Comparison of ENCODE assay signal across 1 cellular context in the genomic region with DNA sequence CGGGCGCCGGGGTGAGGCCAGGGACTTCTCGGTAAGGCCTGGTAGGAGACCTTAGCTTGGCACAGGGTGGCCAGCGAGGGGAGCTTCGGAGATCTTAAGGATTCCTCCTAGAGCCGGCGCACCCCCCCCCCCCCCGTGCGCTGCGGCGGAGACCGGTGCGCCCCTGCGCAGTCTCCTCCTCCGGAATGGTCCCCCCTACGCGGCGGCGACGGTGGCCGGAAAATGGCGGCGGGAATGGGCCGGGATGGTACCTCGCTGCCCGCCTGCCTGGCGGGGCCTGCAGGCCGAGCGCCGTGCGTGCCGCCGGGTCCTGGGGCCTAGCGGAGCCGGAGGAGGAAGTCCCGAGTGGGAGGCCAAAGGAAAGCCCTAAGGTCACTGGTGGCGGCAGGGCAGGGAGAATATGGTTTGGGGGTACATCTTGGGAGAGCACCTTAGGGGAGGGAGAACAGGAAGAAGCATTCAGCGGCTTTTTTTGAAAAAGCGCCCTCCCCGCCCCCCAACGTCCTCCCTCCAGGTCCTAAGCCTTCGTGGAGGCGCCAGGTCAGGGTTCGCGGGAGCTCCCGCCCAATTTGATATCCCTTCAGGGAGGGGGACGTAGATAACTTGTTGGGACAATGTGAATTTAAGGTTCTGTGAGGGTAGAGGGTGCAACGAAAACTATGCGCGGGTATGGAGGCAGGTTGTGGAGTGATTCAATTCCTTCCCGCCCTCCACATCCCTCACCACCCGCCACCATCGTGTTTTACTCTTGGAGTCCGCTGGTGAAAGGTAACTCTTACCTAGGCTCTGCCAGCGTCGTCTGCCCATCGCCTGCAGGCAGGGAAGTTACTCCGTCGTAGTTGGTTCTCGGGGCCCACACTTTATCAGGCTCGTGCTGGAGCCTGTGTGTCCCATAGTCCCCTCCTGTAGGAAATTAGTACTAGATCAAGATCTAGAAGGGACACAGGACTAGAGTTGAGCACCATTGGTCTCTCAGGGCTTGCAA.
TF ChIP-seq lines count a peak whose summit lies in the region.

No MANE protein-coding gene starts in this region.

TF ChIP-seq in K562, 482 proteins besides CTCF, POLR2A, EP300 and RAD21 (continued from another document and continues in another):
- TF ChIP-seq ZBTB40 (IDR thresholded peaks at IDR 0.05) (peak; percentile 56; the same call in 1 of the 2 replicates), ZBTB40 (CRISPR knock-in tag; IDR thresholded peaks at IDR 0.05) (no peak), ZNF197 (CRISPR knock-in tag; IDR thresholded peaks at IDR 0.05; ENCODE audit: low read depth) (no peak), ZKSCAN3 (CRISPR knock-in tag; IDR thresholded peaks at IDR 0.05) (no peak), STAG1 (CRISPR knock-in tag; IDR thresholded peaks at IDR 0.05; ENCODE audit: borderline replicate concordance) (0 out of 2 replicates have a peak, but pooled peaks have one; percentile 7), CBFB (CRISPR knock-in tag; IDR thresholded peaks at IDR 0.05) (no peak), ZNF354B (CRISPR knock-in tag; IDR thresholded peaks at IDR 0.05) (no peak), NFATC3 (IDR thresholded peaks at IDR 0.05) (no peak), RB1 (IDR thresholded peaks at IDR 0.05; ENCODE audit: low read depth) (peak; percentile 44), ZZZ3 (IDR thresholded peaks at IDR 0.05) (0 out of 2 replicates have a peak, but pooled peaks have one; percentile 34), ZNF717 (CRISPR knock-in tag; IDR thresholded peaks at IDR 0.05) (no peak), RUNX1 (IDR thresholded peaks at IDR 0.05; ENCODE audit: low read depth) (no peak), GABPB1 (CRISPR knock-in tag; IDR thresholded peaks at IDR 0.05) (no peak; the same call in 1 of the 2 replicates), ETV5 (CRISPR knock-in tag; IDR thresholded peaks at IDR 0.05; ENCODE audit: low read depth) (peak; percentile 10; the same call in 1 of the 2 replicates), KLF6 (CRISPR knock-in tag; IDR thresholded peaks at IDR 0.05; ENCODE audit: borderline replicate concordance) (no peak), ZBTB1 (CRISPR knock-in tag; IDR thresholded peaks at IDR 0.05; ENCODE audit: borderline replicate concordance, low read depth) (peak; percentile 61; the same call in 1 of the 2 replicates), SMAD4 (CRISPR knock-in tag; conservative IDR thresholded peaks at IDR 0.05) (peak; percentile 19; the same call in 1 of the 2 replicates), PURB (CRISPR knock-in tag; IDR thresholded peaks at IDR 0.05; ENCODE audit: low read depth) (no peak), SMARCE1 (IDR thresholded peaks at IDR 0.05) (0 out of 2 replicates have a peak, but pooled peaks have one; percentile 42), ZEB2 (IDR thresholded peaks at IDR 0.05) (no peak), E2F5 (CRISPR knock-in tag; IDR thresholded peaks at IDR 0.05) (0 out of 2 replicates have a peak, but pooled peaks have one; percentile 82), NKRF (IDR thresholded peaks at IDR 0.05; ENCODE audit: borderline replicate concordance) (peak; percentile 39; the same call in 1 of the 2 replicates), SMARCA4 (IDR thresholded peaks at IDR 0.05) (no peak), DPF2 (IDR thresholded peaks at IDR 0.05) (no peak; the same call in 1 of the 2 replicates), HDAC6 (IDR thresholded peaks at IDR 0.05; ENCODE audit: low read depth, low read length) (no peak), NR2C1 (IDR thresholded peaks at IDR 0.05) (peak; percentile 63; the same call in 1 of the 2 replicates), NR2C1 (tag; IDR thresholded peaks at IDR 0.05) (peak; percentile 33; the same call in 1 of the 2 replicates)
- TF ChIP-seq, protein P1, sequence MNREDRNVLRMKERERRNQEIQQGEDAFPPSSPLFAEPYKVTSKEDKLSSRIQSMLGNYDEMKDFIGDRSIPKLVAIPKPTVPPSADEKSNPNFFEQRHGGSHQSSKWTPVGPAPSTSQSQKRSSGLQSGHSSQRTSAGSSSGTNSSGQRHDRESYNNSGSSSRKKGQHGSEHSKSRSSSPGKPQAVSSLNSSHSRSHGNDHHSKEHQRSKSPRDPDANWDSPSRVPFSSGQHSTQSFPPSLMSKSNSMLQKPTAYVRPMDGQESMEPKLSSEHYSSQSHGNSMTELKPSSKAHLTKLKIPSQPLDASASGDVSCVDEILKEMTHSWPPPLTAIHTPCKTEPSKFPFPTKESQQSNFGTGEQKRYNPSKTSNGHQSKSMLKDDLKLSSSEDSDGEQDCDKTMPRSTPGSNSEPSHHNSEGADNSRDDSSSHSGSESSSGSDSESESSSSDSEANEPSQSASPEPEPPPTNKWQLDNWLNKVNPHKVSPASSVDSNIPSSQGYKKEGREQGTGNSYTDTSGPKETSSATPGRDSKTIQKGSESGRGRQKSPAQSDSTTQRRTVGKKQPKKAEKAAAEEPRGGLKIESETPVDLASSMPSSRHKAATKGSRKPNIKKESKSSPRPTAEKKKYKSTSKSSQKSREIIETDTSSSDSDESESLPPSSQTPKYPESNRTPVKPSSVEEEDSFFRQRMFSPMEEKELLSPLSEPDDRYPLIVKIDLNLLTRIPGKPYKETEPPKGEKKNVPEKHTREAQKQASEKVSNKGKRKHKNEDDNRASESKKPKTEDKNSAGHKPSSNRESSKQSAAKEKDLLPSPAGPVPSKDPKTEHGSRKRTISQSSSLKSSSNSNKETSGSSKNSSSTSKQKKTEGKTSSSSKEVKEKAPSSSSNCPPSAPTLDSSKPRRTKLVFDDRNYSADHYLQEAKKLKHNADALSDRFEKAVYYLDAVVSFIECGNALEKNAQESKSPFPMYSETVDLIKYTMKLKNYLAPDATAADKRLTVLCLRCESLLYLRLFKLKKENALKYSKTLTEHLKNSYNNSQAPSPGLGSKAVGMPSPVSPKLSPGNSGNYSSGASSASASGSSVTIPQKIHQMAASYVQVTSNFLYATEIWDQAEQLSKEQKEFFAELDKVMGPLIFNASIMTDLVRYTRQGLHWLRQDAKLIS (CRISPR knock-in tag; IDR thresholded peaks at IDR 0.05) = peak; percentile 73; the same call in 1 of the 2 replicates
- TF ChIP-seq, protein P2, sequence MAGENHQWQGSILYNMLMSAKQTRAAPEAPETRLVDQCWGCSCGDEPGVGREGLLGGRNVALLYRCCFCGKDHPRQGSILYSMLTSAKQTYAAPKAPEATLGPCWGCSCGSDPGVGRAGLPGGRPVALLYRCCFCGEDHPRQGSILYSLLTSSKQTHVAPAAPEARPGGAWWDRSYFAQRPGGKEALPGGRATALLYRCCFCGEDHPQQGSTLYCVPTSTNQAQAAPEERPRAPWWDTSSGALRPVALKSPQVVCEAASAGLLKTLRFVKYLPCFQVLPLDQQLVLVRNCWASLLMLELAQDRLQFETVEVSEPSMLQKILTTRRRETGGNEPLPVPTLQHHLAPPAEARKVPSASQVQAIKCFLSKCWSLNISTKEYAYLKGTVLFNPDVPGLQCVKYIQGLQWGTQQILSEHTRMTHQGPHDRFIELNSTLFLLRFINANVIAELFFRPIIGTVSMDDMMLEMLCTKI (IDR thresholded peaks at IDR 0.05; ENCODE audit: partially characterized antibody) = no peak
- TF ChIP-seq, protein P3, sequence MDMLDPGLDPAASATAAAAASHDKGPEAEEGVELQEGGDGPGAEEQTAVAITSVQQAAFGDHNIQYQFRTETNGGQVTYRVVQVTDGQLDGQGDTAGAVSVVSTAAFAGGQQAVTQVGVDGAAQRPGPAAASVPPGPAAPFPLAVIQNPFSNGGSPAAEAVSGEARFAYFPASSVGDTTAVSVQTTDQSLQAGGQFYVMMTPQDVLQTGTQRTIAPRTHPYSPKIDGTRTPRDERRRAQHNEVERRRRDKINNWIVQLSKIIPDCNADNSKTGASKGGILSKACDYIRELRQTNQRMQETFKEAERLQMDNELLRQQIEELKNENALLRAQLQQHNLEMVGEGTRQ (CRISPR knock-in tag; IDR thresholded peaks at IDR 0.05) = peak; percentile 6; the same call in 1 of the 2 replicates
- TF ChIP-seq, protein P4, sequence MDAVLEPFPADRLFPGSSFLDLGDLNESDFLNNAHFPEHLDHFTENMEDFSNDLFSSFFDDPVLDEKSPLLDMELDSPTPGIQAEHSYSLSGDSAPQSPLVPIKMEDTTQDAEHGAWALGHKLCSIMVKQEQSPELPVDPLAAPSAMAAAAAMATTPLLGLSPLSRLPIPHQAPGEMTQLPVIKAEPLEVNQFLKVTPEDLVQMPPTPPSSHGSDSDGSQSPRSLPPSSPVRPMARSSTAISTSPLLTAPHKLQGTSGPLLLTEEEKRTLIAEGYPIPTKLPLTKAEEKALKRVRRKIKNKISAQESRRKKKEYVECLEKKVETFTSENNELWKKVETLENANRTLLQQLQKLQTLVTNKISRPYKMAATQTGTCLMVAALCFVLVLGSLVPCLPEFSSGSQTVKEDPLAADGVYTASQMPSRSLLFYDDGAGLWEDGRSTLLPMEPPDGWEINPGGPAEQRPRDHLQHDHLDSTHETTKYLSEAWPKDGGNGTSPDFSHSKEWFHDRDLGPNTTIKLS (IDR thresholded peaks at IDR 0.05; ENCODE audit: borderline replicate concordance, low read depth) = peak; percentile 8; the same call in 1 of the 2 replicates
